Comparison of ENCODE assay signal across 8 cellular contexts in genomic region chr4:39365931-39366771, GRCh38. TPM values are rescaled to one million over a fixed set of nuclear protein-coding genes. Genes with fewer than 3 reads are reported as not detected.
DNase-seq lines count a peak whose midpoint lies in the region.

Gene RFC1, minus strand, starts transcription at chr4:39366362. Its CDS starts 121 bp downstream, at chr4:39366241.

- peak within 1 kb of the TSS; percentile 79 for H3K27ac ChIP-seq in SJCRH30

- H3K36me3 ChIP-seq in MG63 (peaks cover 2% of the 10 kb centered on the region; the same call in 1 of the 2 replicates), SJCRH30 (no peaks in the 10 kb centered on the region; the same call in 1 of the 2 replicates), neuron (ENCODE audit: insufficient read depth, low read length) (no peaks in the 10 kb centered on the region)

- DNase-seq in DMS79 treated with DMSO at 0.1 percent for 48 hours (lab: John Stamatoyannopoulos, UW) (peak; percentile 38), GOT3 (lab: John Stamatoyannopoulos, UW) (peak; percentile 21), MG63 (peak; percentile 88), SJCRH30 (peak; percentile 93 to 95), foreskin melanocyte (peak; percentile 81), stromal cell of bone marrow (ENCODE audit: low read depth) (peak; percentile 82)
- DNase-seq in activated gamma-delta T cell treated with anti-CD3 and anti-CD28 coated beads, Interleukin-2, amount 50 U/mL, for 16 hours (ENCODE audit: low read depth), result peak; percentile 85

- peak within 1 kb of the TSS; percentile 80 for H3K4me3 ChIP-seq in MG63
- H3K4me3 ChIP-seq in SJCRH30, result peak within 1 kb of the TSS; percentile 88
- peak within 1 kb of the TSS; percentile 93 for H3K4me3 ChIP-seq in neuron (ENCODE audit: low read length)

- H3K27me3 ChIP-seq in MG63, result no peaks in the 10 kb centered on the region
- no peaks in the 10 kb centered on the region for H3K27me3 ChIP-seq in SJCRH30
- H3K27me3 ChIP-seq in neuron (ENCODE audit: insufficient read depth, low read length), result no peaks in the 10 kb centered on the region

- peaks cover 11% of the 10 kb centered on the region; the same call in 1 of the 2 replicates for H3K4me1 ChIP-seq in SJCRH30
- peaks cover 11% of the 10 kb centered on the region for H3K4me1 ChIP-seq in neuron (ENCODE audit: insufficient read depth, low read length)

- H3K9me3 ChIP-seq in MG63 (no peaks in the 10 kb centered on the region), SJCRH30 (replicated peaks) (no peaks in the 10 kb centered on the region), neuron (ENCODE audit: low read length) (no peaks in the 10 kb centered on the region)

- peak within 1 kb of the TSS; percentile 78 for H2AFZ ChIP-seq in neuron (ENCODE audit: low read depth, low read length)

RNA-seq across cellular contexts. Expression of gene RFC1, which starts in this region (rescaled TPM):
- 35.6 and 46.0 TPM in 2 replicates for total RNA-seq in MG63 (2014; rRNA removed; shearing (Covaris generic); ENCODE audit: low replicate concordance)
- total RNA-seq in SJCRH30 (2014; rRNA removed; shearing (Covaris generic)), result 70.1 and 77.8 TPM in 2 replicates

Comparison
In these comparisons a context has a peak if more than half of its experiments do, and no peak if none do; other contexts are left out.
1. Peak in every context shown above with its lines: DNase-seq, H3K4me3 ChIP-seq and H3K27ac ChIP-seq.
2. DNase-seq: peak in every context shown above with its lines; median percentile 94 in SJCRH30; 88 in MG63; 85 in activated gamma-delta T cell treated with anti-CD3 and anti-CD28 coated beads, Interleukin-2, amount 50 U/mL, for 16 hours; 82 in stromal cell of bone marrow; 81 in foreskin melanocyte; 38 in DMS79 treated with DMSO at 0.1 percent for 48 hours; 21 in GOT3.